ENCODE assay signal across 1 cellular context in the genomic region with DNA sequence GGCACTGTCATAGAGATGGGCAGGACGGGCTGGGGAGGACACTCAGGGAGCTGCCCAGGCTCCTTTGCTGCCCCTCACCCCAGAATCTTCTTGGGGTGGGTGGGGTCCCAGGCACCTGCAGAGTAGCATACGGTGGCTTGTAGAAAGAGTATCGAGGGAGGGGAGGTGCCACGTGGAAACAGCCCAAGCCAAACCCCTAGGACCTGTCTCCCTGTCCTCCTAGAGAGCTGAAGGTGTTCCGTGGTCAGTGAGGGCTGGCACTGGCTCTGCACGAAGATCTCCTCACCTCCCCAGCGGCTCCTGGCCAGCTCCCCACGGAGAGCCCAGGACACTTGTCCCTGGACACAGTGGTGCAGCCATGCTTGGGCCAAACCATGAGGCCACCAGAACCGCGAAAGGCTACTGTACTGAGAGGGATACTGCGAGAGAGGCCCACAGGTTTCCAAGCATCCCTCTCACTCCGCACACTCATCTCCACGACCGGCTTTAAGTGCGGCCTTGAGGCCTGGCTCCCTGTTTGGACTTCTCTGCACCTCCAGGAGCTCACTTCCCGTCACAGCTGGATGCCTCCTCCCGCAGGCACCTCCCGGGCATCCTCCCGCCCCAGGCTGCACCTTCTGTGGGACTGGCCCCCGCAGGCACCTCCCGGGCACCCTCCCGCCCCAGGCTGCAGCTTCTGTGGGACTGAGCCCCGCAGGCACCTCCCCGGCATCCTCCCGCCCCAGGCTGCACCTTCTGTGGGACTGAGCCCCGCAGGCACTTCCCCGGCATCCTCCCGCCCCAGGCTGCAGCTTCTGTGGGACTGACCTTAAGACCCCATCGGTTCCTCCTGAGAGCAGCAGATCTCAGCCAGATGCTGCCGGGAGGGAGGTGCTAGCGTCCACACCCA.
TF ChIP-seq lines count a peak whose summit lies in the region.

No MANE protein-coding gene starts in this region.

TF ChIP-seq in H1, 55 proteins besides CTCF, POLR2A, EP300 and RAD21:
- TF ChIP-seq JUND (IDR thresholded peaks at IDR 0.05; ENCODE audit: low read length) (no peak), GABPA (IDR thresholded peaks at IDR 0.05; ENCODE audit: borderline replicate concordance, insufficient read depth, low read length) (no peak), RNF2 (IDR thresholded peaks at IDR 0.05; ENCODE audit: borderline replicate concordance, low read depth, low read length, missing control alignments, poor library complexity, severe bottlenecking) (no peak), TAF7 (optimal IDR thresholded peaks at IDR 0.05; ENCODE audit: borderline replicate concordance, low read depth, low read length) (no peak), SIN3A (conservative IDR thresholded peaks at IDR 0.05 in 1 of 2, IDR thresholded peaks at IDR 0.05 in 1 of 2; ENCODE audit: low read depth in 1 of 2, low read length in 2 of 2) (no peak), BCL11A (IDR thresholded peaks at IDR 0.05; ENCODE audit: low read depth in 2 of 2, low read length in 2 of 2) (no peak), SIRT6 (IDR thresholded peaks at IDR 0.05; ENCODE audit: low read length) (no peak), SP4 (IDR thresholded peaks at IDR 0.05; ENCODE audit: low read length) (no peak), ASH2L (IDR thresholded peaks at IDR 0.05; ENCODE audit: low read length) (no peak), CHD1 (IDR thresholded peaks at IDR 0.05; ENCODE audit: low read depth, low read length) (no peak), TCF12 (IDR thresholded peaks at IDR 0.05; ENCODE audit: low read depth, low read length) (no peak), HDAC2 (IDR thresholded peaks at IDR 0.05; ENCODE audit: borderline replicate concordance in 1 of 2, low read depth in 2 of 2, low read length in 2 of 2) (no peak), SP2 (IDR thresholded peaks at IDR 0.05; ENCODE audit: low read length) (no peak), TAF1 (IDR thresholded peaks at IDR 0.05; ENCODE audit: low read depth, low read length) (no peak), BACH1 (IDR thresholded peaks at IDR 0.05; ENCODE audit: low read length) (no peak), KDM1A (IDR thresholded peaks at IDR 0.05; ENCODE audit: borderline replicate concordance, low read length) (no peak)
- TF ChIP-seq, protein P1, sequence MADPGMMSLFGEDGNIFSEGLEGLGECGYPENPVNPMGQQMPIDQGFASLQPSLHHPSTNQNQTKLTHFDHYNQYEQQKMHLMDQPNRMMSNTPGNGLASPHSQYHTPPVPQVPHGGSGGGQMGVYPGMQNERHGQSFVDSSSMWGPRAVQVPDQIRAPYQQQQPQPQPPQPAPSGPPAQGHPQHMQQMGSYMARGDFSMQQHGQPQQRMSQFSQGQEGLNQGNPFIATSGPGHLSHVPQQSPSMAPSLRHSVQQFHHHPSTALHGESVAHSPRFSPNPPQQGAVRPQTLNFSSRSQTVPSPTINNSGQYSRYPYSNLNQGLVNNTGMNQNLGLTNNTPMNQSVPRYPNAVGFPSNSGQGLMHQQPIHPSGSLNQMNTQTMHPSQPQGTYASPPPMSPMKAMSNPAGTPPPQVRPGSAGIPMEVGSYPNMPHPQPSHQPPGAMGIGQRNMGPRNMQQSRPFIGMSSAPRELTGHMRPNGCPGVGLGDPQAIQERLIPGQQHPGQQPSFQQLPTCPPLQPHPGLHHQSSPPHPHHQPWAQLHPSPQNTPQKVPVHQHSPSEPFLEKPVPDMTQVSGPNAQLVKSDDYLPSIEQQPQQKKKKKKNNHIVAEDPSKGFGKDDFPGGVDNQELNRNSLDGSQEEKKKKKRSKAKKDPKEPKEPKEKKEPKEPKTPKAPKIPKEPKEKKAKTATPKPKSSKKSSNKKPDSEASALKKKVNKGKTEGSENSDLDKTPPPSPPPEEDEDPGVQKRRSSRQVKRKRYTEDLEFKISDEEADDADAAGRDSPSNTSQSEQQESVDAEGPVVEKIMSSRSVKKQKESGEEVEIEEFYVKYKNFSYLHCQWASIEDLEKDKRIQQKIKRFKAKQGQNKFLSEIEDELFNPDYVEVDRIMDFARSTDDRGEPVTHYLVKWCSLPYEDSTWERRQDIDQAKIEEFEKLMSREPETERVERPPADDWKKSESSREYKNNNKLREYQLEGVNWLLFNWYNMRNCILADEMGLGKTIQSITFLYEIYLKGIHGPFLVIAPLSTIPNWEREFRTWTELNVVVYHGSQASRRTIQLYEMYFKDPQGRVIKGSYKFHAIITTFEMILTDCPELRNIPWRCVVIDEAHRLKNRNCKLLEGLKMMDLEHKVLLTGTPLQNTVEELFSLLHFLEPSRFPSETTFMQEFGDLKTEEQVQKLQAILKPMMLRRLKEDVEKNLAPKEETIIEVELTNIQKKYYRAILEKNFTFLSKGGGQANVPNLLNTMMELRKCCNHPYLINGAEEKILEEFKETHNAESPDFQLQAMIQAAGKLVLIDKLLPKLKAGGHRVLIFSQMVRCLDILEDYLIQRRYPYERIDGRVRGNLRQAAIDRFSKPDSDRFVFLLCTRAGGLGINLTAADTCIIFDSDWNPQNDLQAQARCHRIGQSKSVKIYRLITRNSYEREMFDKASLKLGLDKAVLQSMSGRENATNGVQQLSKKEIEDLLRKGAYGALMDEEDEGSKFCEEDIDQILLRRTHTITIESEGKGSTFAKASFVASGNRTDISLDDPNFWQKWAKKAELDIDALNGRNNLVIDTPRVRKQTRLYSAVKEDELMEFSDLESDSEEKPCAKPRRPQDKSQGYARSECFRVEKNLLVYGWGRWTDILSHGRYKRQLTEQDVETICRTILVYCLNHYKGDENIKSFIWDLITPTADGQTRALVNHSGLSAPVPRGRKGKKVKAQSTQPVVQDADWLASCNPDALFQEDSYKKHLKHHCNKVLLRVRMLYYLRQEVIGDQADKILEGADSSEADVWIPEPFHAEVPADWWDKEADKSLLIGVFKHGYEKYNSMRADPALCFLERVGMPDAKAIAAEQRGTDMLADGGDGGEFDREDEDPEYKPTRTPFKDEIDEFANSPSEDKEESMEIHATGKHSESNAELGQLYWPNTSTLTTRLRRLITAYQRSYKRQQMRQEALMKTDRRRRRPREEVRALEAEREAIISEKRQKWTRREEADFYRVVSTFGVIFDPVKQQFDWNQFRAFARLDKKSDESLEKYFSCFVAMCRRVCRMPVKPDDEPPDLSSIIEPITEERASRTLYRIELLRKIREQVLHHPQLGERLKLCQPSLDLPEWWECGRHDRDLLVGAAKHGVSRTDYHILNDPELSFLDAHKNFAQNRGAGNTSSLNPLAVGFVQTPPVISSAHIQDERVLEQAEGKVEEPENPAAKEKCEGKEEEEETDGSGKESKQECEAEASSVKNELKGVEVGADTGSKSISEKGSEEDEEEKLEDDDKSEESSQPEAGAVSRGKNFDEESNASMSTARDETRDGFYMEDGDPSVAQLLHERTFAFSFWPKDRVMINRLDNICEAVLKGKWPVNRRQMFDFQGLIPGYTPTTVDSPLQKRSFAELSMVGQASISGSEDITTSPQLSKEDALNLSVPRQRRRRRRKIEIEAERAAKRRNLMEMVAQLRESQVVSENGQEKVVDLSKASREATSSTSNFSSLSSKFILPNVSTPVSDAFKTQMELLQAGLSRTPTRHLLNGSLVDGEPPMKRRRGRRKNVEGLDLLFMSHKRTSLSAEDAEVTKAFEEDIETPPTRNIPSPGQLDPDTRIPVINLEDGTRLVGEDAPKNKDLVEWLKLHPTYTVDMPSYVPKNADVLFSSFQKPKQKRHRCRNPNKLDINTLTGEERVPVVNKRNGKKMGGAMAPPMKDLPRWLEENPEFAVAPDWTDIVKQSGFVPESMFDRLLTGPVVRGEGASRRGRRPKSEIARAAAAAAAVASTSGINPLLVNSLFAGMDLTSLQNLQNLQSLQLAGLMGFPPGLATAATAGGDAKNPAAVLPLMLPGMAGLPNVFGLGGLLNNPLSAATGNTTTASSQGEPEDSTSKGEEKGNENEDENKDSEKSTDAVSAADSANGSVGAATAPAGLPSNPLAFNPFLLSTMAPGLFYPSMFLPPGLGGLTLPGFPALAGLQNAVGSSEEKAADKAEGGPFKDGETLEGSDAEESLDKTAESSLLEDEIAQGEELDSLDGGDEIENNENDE (IDR thresholded peaks at IDR 0.05; ENCODE audit: insufficient replicate concordance, low read length) = no peak
- TF ChIP-seq, protein P2, sequence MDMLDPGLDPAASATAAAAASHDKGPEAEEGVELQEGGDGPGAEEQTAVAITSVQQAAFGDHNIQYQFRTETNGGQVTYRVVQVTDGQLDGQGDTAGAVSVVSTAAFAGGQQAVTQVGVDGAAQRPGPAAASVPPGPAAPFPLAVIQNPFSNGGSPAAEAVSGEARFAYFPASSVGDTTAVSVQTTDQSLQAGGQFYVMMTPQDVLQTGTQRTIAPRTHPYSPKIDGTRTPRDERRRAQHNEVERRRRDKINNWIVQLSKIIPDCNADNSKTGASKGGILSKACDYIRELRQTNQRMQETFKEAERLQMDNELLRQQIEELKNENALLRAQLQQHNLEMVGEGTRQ (IDR thresholded peaks at IDR 0.05; ENCODE audit: low read length) = no peak
TF ChIP-seq in H1: peak in this region for 0.
